Comparison of ENCODE assay signal across 22 cellular contexts in the genomic region with DNA sequence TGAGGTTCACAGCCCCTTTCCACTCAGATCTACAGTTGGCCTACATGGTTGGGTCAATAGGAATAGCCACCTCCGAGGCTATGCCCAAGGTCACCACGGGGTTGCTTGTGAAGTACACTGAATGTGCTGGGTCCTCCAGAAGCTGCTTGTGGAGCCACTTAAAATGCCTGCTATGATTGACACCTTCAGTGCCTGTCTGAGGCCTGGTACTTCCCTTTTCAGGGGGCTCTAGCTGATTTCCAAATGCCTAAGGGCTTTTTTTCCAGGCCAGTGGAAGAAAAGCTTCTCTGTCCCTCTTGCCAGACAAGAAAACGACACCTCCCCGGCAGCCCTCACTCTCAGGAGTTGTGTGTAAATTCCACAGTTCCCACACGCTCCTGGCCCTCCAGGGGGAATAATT.
"Had no signal": no experiment of that assay in that cellular context is flagged by ENCODE, and none has a peak within 500 bp of the region (broad histone marks: within the 10 kb centered on the region; RNA-seq: fewer than 3 reads in every experiment).

No MANE protein-coding gene starts in this region.

- H3K4me3 ChIP-seq: breast epithelium, Peyer's patch, SK-N-MC had no signal

- H3K9ac ChIP-seq: KMS-11 had no signal

- ATAC-seq: activated CD4-positive, CD25-positive, alpha-beta regulatory T cell treated with anti-CD3 and anti-CD28 coated beads, Interleukin-2, amount 50 U/mL, for 24 hours; activated CD8-positive, alpha-beta T cell treated with anti-CD3 and anti-CD28 coated beads, Interleukin-2, amount 10 ng/mL, durations not matched to agents 7 days and 5 days had no signal

- H3K4me2 ChIP-seq: KMS-11 had no signal

- H3K36me3 ChIP-seq: breast epithelium, Peyer's patch had no signal

- DNase-seq: activated CD4-positive, alpha-beta T cell treated with anti-CD3 and anti-CD28 coated beads for 4 hours; activated CD4-positive, alpha-beta T cell treated with anti-CD3 and anti-CD28 coated beads, Interleukin-2, amount 50 U/mL, for 4 hours; activated CD8-positive, alpha-beta memory T cell treated with anti-CD3 and anti-CD28 coated beads, Interleukin-2, amount 50 U/mL, for 48 hours; activated CD8-positive, alpha-beta T cell treated with anti-CD3 and anti-CD28 coated beads, Interleukin-2, amount 10 ng/mL, durations not matched to agents 7 days and 5 days; activated T-cell treated with anti-CD3 and anti-CD28 coated beads, Interleukin-2, amount 50 U/mL, for 1 hour; aorta; central memory CD4-positive, alpha-beta T cell; NCI-H1092; NCI-H1417 treated with DMSO at 0.1 percent for 48 hours; NCI-H1694; NCI-H2029 treated with DMSO at 0.1 percent for 48 hours; NCI-H345; NCI-H510A treated with DMSO at 0.1 percent for 48 hours; NCI-H69; NK-92 treated with Interleukin-12 subunit alpha and Interleukin-12 subunit beta, amount 100 ng/mL, for 24 hours; Peyer's patch; SHP77; T-helper 1 cell had no signal

- H3K27ac ChIP-seq: breast epithelium, KMS-11, Peyer's patch, SK-N-MC had no signal

- H3K9me3 ChIP-seq: breast epithelium, Peyer's patch had no signal

- H3K27me3 ChIP-seq: breast epithelium, Peyer's patch had no signal
